In genomic region chr22:42368379-42369249, GRCh38 we compare ENCODE assay signal across 8 cellular contexts.
DNase-seq lines count a peak whose midpoint lies in the region; ATAC-seq and TF ChIP-seq lines count a peak whose summit lies in the region.

No MANE protein-coding gene starts in this region.

- H3K36me3 Mint-ChIP-seq in T-helper 2 cell treated with Interferon-gamma antibody and Interleukin-4, amounts not matched to agents 5 μg/mL and 100 μg/mL, for 36 hours (ENCODE audit: low read depth): no peaks in the 10 kb centered on the region

- peak overlapping the region; percentile 36 for H3K4me3 Mint-ChIP-seq in T-helper 2 cell treated with Interferon-gamma antibody and Interleukin-4, amounts not matched to agents 5 μg/mL and 100 μg/mL, for 36 hours

- peaks cover 7% of the 10 kb centered on the region for H3K4me1 Mint-ChIP-seq in T-helper 2 cell treated with Interferon-gamma antibody and Interleukin-4, amounts not matched to agents 5 μg/mL and 100 μg/mL, for 36 hours (ENCODE audit: low read depth)

- TF ChIP-seq CTCF in omental fat pad (IDR thresholded peaks at IDR 0.05): no peak

- DNase-seq in DMS 273 (lab: John Stamatoyannopoulos, UW; ENCODE audit: unreplicated experiment) (peak; percentile 76), DMS 273 treated with DMSO at 0.1 percent for 48 hours (lab: John Stamatoyannopoulos, UW) (no peak), omental fat pad (ENCODE audit: low spot score) (no peak), midbrain (lab: John Stamatoyannopoulos, UW) (no peak), ecto neural progenitor cell (ENCODE audit: low spot score) (no peak)
- DNase-seq in T-helper 2 cell treated with Interferon-gamma antibody and Interleukin-4, amounts not matched to agents 5 μg/mL and 100 μg/mL, for 36 hours (ENCODE audit: low spot score): peak; percentile 13

- peaks cover 60% of the 10 kb centered on the region for H3K27me3 Mint-ChIP-seq in T-helper 2 cell treated with Interferon-gamma antibody and Interleukin-4, amounts not matched to agents 5 μg/mL and 100 μg/mL, for 36 hours (ENCODE audit: low read depth)

- no peaks in the 10 kb centered on the region for H3K9me3 Mint-ChIP-seq in T-helper 2 cell treated with Interferon-gamma antibody and Interleukin-4, amounts not matched to agents 5 μg/mL and 100 μg/mL, for 36 hours

- peak; percentile 9 for ATAC-seq in HG03103 (IDR thresholded peaks at IDR 0.05; ENCODE audit: low read depth, unreplicated experiment)
- ATAC-seq in esophagus mucosa: peak; percentile 27
- peak; percentile 27 for ATAC-seq in omental fat pad (ENCODE audit: low FRiP score)

- no peak overlapping the region for H3K27ac Mint-ChIP-seq in T-helper 2 cell treated with Interferon-gamma antibody and Interleukin-4, amounts not matched to agents 5 μg/mL and 100 μg/mL, for 36 hours

Comparison
In these comparisons a context has a peak if more than half of its experiments do, and no peak if none do; other contexts are left out.
1. DNase-seq: peak in DMS 273 (single experiment) and T-helper 2 cell treated with Interferon-gamma antibody and Interleukin-4, amounts not matched to agents 5 μg/mL and 100 μg/mL, for 36 hours (single experiment); none in DMS 273 treated with DMSO at 0.1 percent for 48 hours (single experiment), omental fat pad (single experiment), midbrain (single experiment) and ecto neural progenitor cell (single experiment).
2. Peak in every context shown above with its lines, with median percentiles within 50 percentile points of each other: ATAC-seq.